9 cellular contexts compared by ENCODE assay signal in genomic region chr11:8777907-8778767, GRCh38.
DNase-seq lines count a peak whose midpoint lies in the region; ATAC-seq and TF ChIP-seq lines count a peak whose summit lies in the region.
"Had no signal": no experiment of that assay in that cellular context is flagged by ENCODE, and none has a peak within 500 bp of the region (broad histone marks: within the 10 kb centered on the region; RNA-seq: fewer than 3 reads in every experiment).

No MANE protein-coding gene starts in this region.

- peaks cover 0 to 2% (median 0%) of the 10 kb centered on the region in 8 donors for H3K9me3 Mint-ChIP-seq in CD4-positive, alpha-beta memory T cell

- CTCF ChIA-PET in OCI-LY7 (lab: Charles Lee; ENCODE audit: unreplicated experiment) = no interaction called here
- CTCF ChIA-PET in CD4-positive, alpha-beta memory T cell (lab: Charles Lee; ENCODE audit: partially characterized antibody) = no interaction called here

- DNase-seq in OCI-LY7 (ENCODE audit: low spot score) = peak; percentile 5
- peak; percentile 69 for DNase-seq in left ventricle myocardium inferior
- DNase-seq in NCI-H128 (lab: John Stamatoyannopoulos, UW; ENCODE audit: unreplicated experiment) = no peak
- no peak for DNase-seq in CD4-positive, alpha-beta memory T cell
- DNase-seq in DMS79 treated with DMSO at 0.1 percent for 48 hours (lab: John Stamatoyannopoulos, UW) = no peak
- no peak for DNase-seq in adrenal gland
- DNase-seq: DND-41 had no signal

- no peak overlapping the region for H3K4me3 Mint-ChIP-seq in CD4-positive, alpha-beta memory T cell

- H3K36me3 ChIP-seq in OCI-LY7 (ENCODE audit: insufficient read depth, low read length) = no peaks in the 10 kb centered on the region
- H3K36me3 ChIP-seq in left ventricle myocardium inferior = no peaks in the 10 kb centered on the region
- H3K36me3 ChIP-seq in skeletal muscle tissue (ENCODE audit: control insufficient read depth in 3 of 3, insufficient read depth in 3 of 3, low read length in 3 of 3) = no peaks in the 10 kb centered on the region
- H3K36me3 ChIP-seq in CD4-positive, alpha-beta memory T cell (ENCODE audit: insufficient read depth, low read length) = no peaks in the 10 kb centered on the region
- no peaks in the 10 kb centered on the region for H3K36me3 ChIP-seq in adrenal gland (replicated peaks in 1 of 2)

- POLR2A ChIA-PET in OCI-LY7 (lab: Charles Lee) = interaction anchor here (1.4 to 1.5 kb wide), 2 partner anchors 10 to 19 kb away, joined by 3 to 4 read pairs; no protein-coding TSS in a partner anchor
- POLR2A ChIA-PET in CD4-positive, alpha-beta memory T cell (lab: Charles Lee; ENCODE audit: partially characterized antibody) = no interaction called here

- H3K4me3 ChIP-seq in OCI-LY7 (ENCODE audit: low read depth, low read length, poor library complexity, severe bottlenecking) = no peak overlapping the region
- H3K4me3 ChIP-seq in left ventricle myocardium inferior = peak overlapping the region; percentile 29
- H3K4me3 ChIP-seq in skeletal muscle tissue (ENCODE audit: low read length in 3 of 3) = peak overlapping the region in 2 of 3 donors; percentile 30 to 42
- H3K4me3 ChIP-seq in CD4-positive, alpha-beta memory T cell (ENCODE audit: low read length in 2 of 2) = no peak overlapping the region
- H3K4me3 ChIP-seq in adrenal gland = no peak overlapping the region

- no peak for TF ChIP-seq CTCF in OCI-LY7 (conservative IDR thresholded peaks at IDR 0.05; ENCODE audit: low read length)
- no peak for TF ChIP-seq CTCF in left ventricle myocardium inferior (IDR thresholded peaks at IDR 0.05; ENCODE audit: borderline replicate concordance)
- TF ChIP-seq CTCF in adrenal gland (IDR thresholded peaks at IDR 0.05) = no peak

- no peak for TF ChIP-seq POLR2A in adrenal gland (IDR thresholded peaks at IDR 0.05)

- peak; percentile 52 for ATAC-seq in GM18870 (IDR thresholded peaks at IDR 0.05; ENCODE audit: unreplicated experiment)

- H3K4me1 ChIP-seq in OCI-LY7 (ENCODE audit: insufficient read depth, low read length, poor library complexity, severe bottlenecking) (no peaks in the 10 kb centered on the region), left ventricle myocardium inferior (peaks cover 92% of the 10 kb centered on the region), skeletal muscle tissue (ENCODE audit: control insufficient read depth in 3 of 3, insufficient read depth in 3 of 3, low read length in 3 of 3) (peaks cover 47 to 57% (median 49%) of the 10 kb centered on the region in 3 donors), adrenal gland (replicated peaks in 1 of 2) (peaks cover 26 to 55% of the 10 kb centered on the region in 2 donors)
- H3K4me1 ChIP-seq in CD4-positive, alpha-beta memory T cell (ENCODE audit: insufficient read depth, low read length) = no peaks in the 10 kb centered on the region

- no peaks in the 10 kb centered on the region for H3K36me3 Mint-ChIP-seq in CD4-positive, alpha-beta memory T cell

- peaks cover 14 to 20% of the 10 kb centered on the region in 2 donors for H3K27me3 Mint-ChIP-seq in CD4-positive, alpha-beta memory T cell

- H3K27ac Mint-ChIP-seq in CD4-positive, alpha-beta memory T cell = no peak overlapping the region

- no peak overlapping the region for H2AFZ ChIP-seq in OCI-LY7 (ENCODE audit: low read length)

- WGBS in adrenal gland, 4 donors = 55 to 64% (median 62%) methylated on average over 6 to 8 of the region's 8 CpGs

- intact Hi-C loops in OCI-LY7 (cut with micrococcal nuclease; ENCODE audit: unreplicated experiment) = no loop called here
- intact Hi-C loops in left ventricle myocardium inferior (cut with micrococcal nuclease) = no loop called here
- intact Hi-C loops in CD4-positive, alpha-beta memory T cell (cut with micrococcal nuclease) = no loop called here
- intact Hi-C loops in adrenal gland (cut with DNase I) = no loop called here

- no peaks in the 10 kb centered on the region for H3K9me3 ChIP-seq in OCI-LY7 (ENCODE audit: low read length)
- no peaks in the 10 kb centered on the region for H3K9me3 ChIP-seq in left ventricle myocardium inferior (replicated peaks)
- no peaks in the 10 kb centered on the region for H3K9me3 ChIP-seq in skeletal muscle tissue (ENCODE audit: control insufficient read depth in 3 of 3, low read length in 3 of 3)
- no peaks in the 10 kb centered on the region for H3K9me3 ChIP-seq in CD4-positive, alpha-beta memory T cell (ENCODE audit: control insufficient read depth in 1 of 2, low read length in 2 of 2)
- no peaks in the 10 kb centered on the region for H3K9me3 ChIP-seq in adrenal gland (replicated peaks in 1 of 3)

- no peaks in the 10 kb centered on the region for H3K79me2 ChIP-seq in OCI-LY7 (ENCODE audit: insufficient read depth, low read depth, low read length)

- H3K9ac ChIP-seq in skeletal muscle tissue (ENCODE audit: low read depth in 1 of 3, low read length in 3 of 3) = peak overlapping the region; percentile 17 to 63 (median 52)

- H3K27ac ChIP-seq in OCI-LY7 (ENCODE audit: low read depth, low read length, poor library complexity, severe bottlenecking) (no peak overlapping the region), left ventricle myocardium inferior (replicated peaks) (peak overlapping the region; percentile 87), skeletal muscle tissue (ENCODE audit: low read depth, low read length) (peak overlapping the region; percentile 77), adrenal gland (peak overlapping the region in 2 of 5 donors; percentile 6 to 12)
- H3K27ac ChIP-seq in CD4-positive, alpha-beta memory T cell (ENCODE audit: low read depth, low read length) = no peak overlapping the region

- H4K20me1 ChIP-seq in OCI-LY7 (ENCODE audit: insufficient read depth, low read length) = no peaks in the 10 kb centered on the region

- H3K4me2 ChIP-seq in OCI-LY7 (ENCODE audit: low read length) = no peak overlapping the region

- no peaks in the 10 kb centered on the region for H3K9me2 ChIP-seq in OCI-LY7 (ENCODE audit: insufficient read depth, low read length)

- H3K27me3 ChIP-seq in left ventricle myocardium inferior (ENCODE audit: low read depth) = no peaks in the 10 kb centered on the region
- no peaks in the 10 kb centered on the region for H3K27me3 ChIP-seq in skeletal muscle tissue (ENCODE audit: control insufficient read depth in 3 of 3, insufficient read depth in 3 of 3, low read length in 3 of 3)
- H3K27me3 ChIP-seq in CD4-positive, alpha-beta memory T cell (ENCODE audit: insufficient read depth, low read length) = no peaks in the 10 kb centered on the region
- no peaks in the 10 kb centered on the region for H3K27me3 ChIP-seq in adrenal gland

- no peaks in the 10 kb centered on the region for H3K4me1 Mint-ChIP-seq in CD4-positive, alpha-beta memory T cell

- BruUV-seq in OCI-LY7 (replicated peaks; lab: Mats Ljungman, UMichigan) = no TSS peak

Comparison
In these comparisons a context has a peak if more than half of its experiments do, and no peak if none do; other contexts are left out.
1. DNase-seq: peak in OCI-LY7 (single experiment) and left ventricle myocardium inferior (single experiment); none in NCI-H128 (single experiment), CD4-positive, alpha-beta memory T cell (0 of 5), DMS79 treated with DMSO at 0.1 percent for 48 hours (single experiment) and adrenal gland (0 of 7).
2. H3K27ac ChIP-seq: peak in left ventricle myocardium inferior (single experiment) and skeletal muscle tissue (single experiment); none in OCI-LY7 (single experiment) and CD4-positive, alpha-beta memory T cell (single experiment).
3. H3K4me3 ChIP-seq: peak in left ventricle myocardium inferior (single experiment) and skeletal muscle tissue (2 of 3); none in OCI-LY7 (single experiment), CD4-positive, alpha-beta memory T cell (0 of 2) and adrenal gland (0 of 4).